ENCODE assay signal across 11 cellular contexts in genomic region chr2:29293830-29294438, GRCh38.
A peak's percentile ranks its signal among the peaks of the same experiment; 100 is the strongest.
DNase-seq lines count a peak whose midpoint lies in the region; TF ChIP-seq lines count a peak whose summit lies in the region.
"Had no signal": no experiment of that assay in that cellular context is flagged by ENCODE, and none has a peak within 500 bp of the region (broad histone marks: within the 10 kb centered on the region; RNA-seq: fewer than 3 reads in every experiment).

No MANE protein-coding gene starts in this region.

- H3K4me3 ChIP-seq in choroid plexus epithelial cell (ENCODE audit: low read depth, low read length) (no peak overlapping the region), coronary artery (no peak overlapping the region)
- H3K4me3 ChIP-seq: lung had no signal

- in situ Hi-C loops in GM13977 (cut with MboI; ENCODE audit: low pct_unique_long_range_greater_than_20kb, low sequenced_read_pairs, unreplicated experiment) = no loop called here

- TF ChIP-seq CTCF in GM13977 (IDR thresholded peaks at IDR 0.05; ENCODE audit: extremely low read depth, insufficient read depth, missing control alignments) (no peak), choroid plexus epithelial cell (conservative IDR thresholded peaks at IDR 0.05; ENCODE audit: low read depth, low read length) (no peak), coronary artery (IDR thresholded peaks at IDR 0.05) (no peak)

- DNase-seq in GM13977 (ENCODE audit: low spot score) (peak; percentile 19), NCI-H1048 (lab: John Stamatoyannopoulos, UW) (peak; percentile 30), choroid plexus epithelial cell (ENCODE audit: low read depth) (peak; percentile 52), myocyte (ENCODE audit: low read depth) (peak; percentile 60), Ammon's horn (ENCODE audit: low spot score) (no peak), NCI-H146 (lab: John Stamatoyannopoulos, UW) (no peak), coronary artery (ENCODE audit: low spot score) (no peak), hippocampal formation (lab: John Stamatoyannopoulos, UW) (no peak)
- DNase-seq: activated B cell treated with CpG ODN at 0.5 μM for 24 hours, NCI-H187 had no signal

- no peak overlapping the region for H3K27ac ChIP-seq in coronary artery

Comparison
In these comparisons a context has a peak if more than half of its experiments do, and no peak if none do; other contexts are left out.
1. DNase-seq: peak in GM13977 (single experiment), NCI-H1048 (single experiment), choroid plexus epithelial cell (single experiment) and myocyte (single experiment); none in Ammon's horn (single experiment), NCI-H146 (single experiment), coronary artery (single experiment) and hippocampal formation (0 of 2).